Comparison of ENCODE assay signal across 13 cellular contexts in the genomic region with DNA sequence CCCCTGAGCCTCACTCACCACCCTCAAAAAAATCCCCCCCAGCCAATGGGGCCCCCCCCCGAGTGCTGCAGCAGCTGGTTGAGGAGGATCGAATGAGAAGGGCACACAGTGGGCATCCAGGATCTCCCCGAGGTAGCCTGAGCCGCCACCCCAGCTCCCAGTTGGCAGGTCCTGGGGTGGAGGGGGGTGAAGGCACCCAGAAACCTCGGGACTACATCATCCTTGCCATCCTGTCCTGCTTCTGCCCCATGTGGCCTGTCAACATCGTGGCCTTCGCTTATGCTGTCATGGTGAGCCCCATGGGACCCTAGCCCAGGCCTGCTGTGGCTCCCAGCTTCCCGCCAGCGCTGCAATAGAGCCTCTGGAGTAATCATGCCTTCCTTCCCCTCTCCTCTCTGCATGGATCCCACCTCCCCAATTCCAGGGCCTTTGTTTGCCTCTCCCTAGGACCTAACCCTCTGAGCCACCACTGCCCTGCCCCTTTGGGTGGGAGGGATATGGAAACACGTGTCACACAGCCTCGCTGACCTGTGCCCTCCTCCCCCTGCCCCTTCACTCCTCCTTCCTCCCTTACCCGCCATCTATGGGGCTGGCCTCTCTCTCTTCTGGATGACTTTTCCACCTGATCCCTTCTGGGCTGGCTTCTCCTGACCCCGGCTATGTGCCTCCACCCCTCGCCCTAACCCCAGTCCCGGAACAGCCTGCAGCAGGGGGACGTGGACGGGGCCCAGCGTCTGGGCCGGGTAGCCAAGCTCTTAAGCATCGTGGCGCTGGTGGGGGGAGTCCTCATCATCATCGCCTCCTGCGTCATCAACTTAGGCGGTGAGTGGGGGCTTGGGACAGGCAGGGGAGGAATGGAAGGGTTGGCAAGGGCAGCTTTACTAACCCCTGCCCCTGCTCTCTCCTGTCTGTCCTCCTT. TPM values are rescaled to one million over a fixed set of nuclear protein-coding genes. Genes with fewer than 3 reads are reported as not detected.
DNase-seq lines count a peak whose midpoint lies in the region; ATAC-seq and TF ChIP-seq lines count a peak whose summit lies in the region.
"Had no signal": no experiment of that assay in that cellular context is flagged by ENCODE, and none has a peak within 500 bp of the region (broad histone marks: within the 10 kb centered on the region; RNA-seq: fewer than 3 reads in every experiment).

No MANE protein-coding gene starts in this region.

- TF ChIP-seq CTCF in A673 (conservative IDR thresholded peaks at IDR 0.05; ENCODE audit: low read depth, low read length), result no peak
- TF ChIP-seq CTCF in chondrocyte (IDR thresholded peaks at IDR 0.05), result no peak

- H3K27ac Mint-ChIP-seq in chondrocyte (ENCODE audit: unreplicated experiment), result peak overlapping the region; percentile 49
- H3K27ac Mint-ChIP-seq in naive thymus-derived CD8-positive, alpha-beta T cell, result peak overlapping the region in 9 of 10 donors; percentile 24 to 98 (median 61)
- H3K27ac Mint-ChIP-seq: progenitor cell of endocrine pancreas had no signal

- H3K27me3 Mint-ChIP-seq in chondrocyte (ENCODE audit: low read depth), result no peaks in the 10 kb centered on the region
- H3K27me3 Mint-ChIP-seq in naive thymus-derived CD8-positive, alpha-beta T cell, result peaks cover 0 to 1% (median 0%) of the 10 kb centered on the region in 5 donors

- no peak overlapping the region for H3K4me3 Mint-ChIP-seq in chondrocyte (ENCODE audit: unreplicated experiment)
- peak overlapping the region; percentile 24 to 94 (median 54) for H3K4me3 Mint-ChIP-seq in naive thymus-derived CD8-positive, alpha-beta T cell

- peaks cover 68% of the 10 kb centered on the region for H3K4me1 Mint-ChIP-seq in chondrocyte (ENCODE audit: low read depth)
- peaks cover 37 to 90% (median 69%) of the 10 kb centered on the region in 4 donors for H3K4me1 Mint-ChIP-seq in naive thymus-derived CD8-positive, alpha-beta T cell

- no TSS peak for BruUV-seq in A673 (replicated peaks; lab: Mats Ljungman, UMichigan)

- no peaks in the 10 kb centered on the region for H3K9me3 ChIP-seq in A673 (ENCODE audit: low read depth, low read length, poor library complexity, severe bottlenecking)

- DNase-seq in A673 (ENCODE audit: low spot score) (no peak), H7 (peak; percentile 72), chondrocyte (ENCODE audit: low spot score) (no peak), NCI-H128 (lab: John Stamatoyannopoulos, UW; ENCODE audit: unreplicated experiment) (no peak), amniotic stem cell (lab: John Stamatoyannopoulos, UW) (no peak)
- DNase-seq in naive thymus-derived CD8-positive, alpha-beta T cell, result peak in 1 of 10 donors; percentile 64
- no peak for DNase-seq in activated effector memory CD4-positive, alpha-beta T cell treated with Interleukin-2 at 50 U/mL for 16 hours
- DNase-seq: activated CD8-positive, alpha-beta memory T cell treated with anti-CD3 and anti-CD28 coated beads, Interleukin-2, amount 10 ng/mL, durations not matched to agents 7 days and 5 days; cortex of kidney; NCI-H1105 treated with DMSO at 0.1 percent for 48 hours; SIG-M5 had no signal

- H3K9me3 Mint-ChIP-seq in chondrocyte (ENCODE audit: low read depth), result no peaks in the 10 kb centered on the region
- H3K9me3 Mint-ChIP-seq in naive thymus-derived CD8-positive, alpha-beta T cell, result no peaks in the 10 kb centered on the region

- no peak overlapping the region for H3K4me3 ChIP-seq in A673 (ENCODE audit: low read depth, low read length, poor library complexity, severe bottlenecking)
- H3K4me3 ChIP-seq in H7 (ENCODE audit: insufficient read depth, low read depth, low read length), result no peak overlapping the region; the same call in 1 of the 2 replicates

- peaks cover 53% of the 10 kb centered on the region for H3K4me1 ChIP-seq in A673 (ENCODE audit: insufficient read depth, low read length, poor library complexity, severe bottlenecking)

- intact Hi-C loops in A673 (cut with micrococcal nuclease; ENCODE audit: unreplicated experiment), result loop anchor here (10.0 kb wide), 1 partner anchor 51 kb away; the partner anchor contains the start of gene CDIPT

- H3K36me3 Mint-ChIP-seq in chondrocyte (ENCODE audit: low read depth), result peaks cover 8% of the 10 kb centered on the region
- peaks cover 0 to 19% (median 3%) of the 10 kb centered on the region in 3 donors for H3K36me3 Mint-ChIP-seq in naive thymus-derived CD8-positive, alpha-beta T cell

- H3K36me3 ChIP-seq in A673 (ENCODE audit: insufficient read depth, low read length, poor library complexity, severe bottlenecking) (peaks cover 25% of the 10 kb centered on the region), H7 (replicated peaks; ENCODE audit: control insufficient read depth, insufficient read depth, low read length) (peaks cover 13% of the 10 kb centered on the region)

- POLR2A ChIA-PET in A673 (lab: Charles Lee; ENCODE audit: low non-redundant PET), result interaction anchor here (0.6 kb wide), 1 partner anchor 245 kb away, joined by 3 read pairs; no protein-coding TSS in a partner anchor
- POLR2A ChIA-PET in naive thymus-derived CD8-positive, alpha-beta T cell (lab: Charles Lee), result interaction anchor here (0.5 to 9.6 kb wide), 10 partner anchors 4 to 251 kb away, joined by 3 to 204 read pairs (median 14); partner anchors contain the start of genes ALDOA, KIF22, MAZ and MVP

- CTCF ChIA-PET in A673 (lab: Charles Lee), result no interaction called here

- H3K27ac ChIP-seq in A673 (ENCODE audit: low read depth, low read length, poor library complexity, severe bottlenecking), result peak overlapping the region; percentile 92

- no peaks in the 10 kb centered on the region for H3K27me3 ChIP-seq in A673 (replicated peaks; ENCODE audit: insufficient read depth, low read depth, low read length, poor library complexity)
- H3K27me3 ChIP-seq in H7 (ENCODE audit: control insufficient read depth, insufficient read depth, low read length), result peaks cover 2% of the 10 kb centered on the region; the same call in 1 of the 2 replicates

- no peak for ATAC-seq in naive thymus-derived CD8-positive, alpha-beta T cell
- ATAC-seq in GM21360 (IDR thresholded peaks at IDR 0.05; ENCODE audit: unreplicated experiment), result no peak
- ATAC-seq: activated CD8-positive, alpha-beta memory T cell treated with anti-CD3 and anti-CD28 coated beads, Interleukin-2, amount 10 ng/mL, durations not matched to agents 7 days and 5 days had no signal

RNA-seq across cellular contexts. Expression of gene PRRT2, which starts 1.9 kb away (rescaled TPM):
- total RNA-seq in A673 (2021) (9.0 TPM in 2 replicates), chondrocyte (5.2 to 9.1 TPM (median 6.1 TPM) in 3 replicates)
- 1.8 and 5.6 TPM in 2 replicates for total RNA-seq in H7 (2014; rRNA removed; shearing (Covaris generic))
- 1 to 10 TPM; 1.5 to 1.6 TPM for total RNA-seq in naive thymus-derived CD8-positive, alpha-beta T cell
- polyA plus RNA-seq in naive thymus-derived CD8-positive, alpha-beta T cell, result under 1 TPM in 2 of 3 donors, not detected in 1; 0.14 to 0.21 TPM

RNA-seq across cellular contexts. Expression of gene PAGR1, which starts 2.0 kb away (rescaled TPM):
- total RNA-seq in A673 (2021) (47.4 and 50.0 TPM in 2 replicates), chondrocyte (22.3 to 40.2 TPM (median 23.0 TPM) in 3 replicates)
- total RNA-seq in H7 (2014; rRNA removed; shearing (Covaris generic)), result 62.1 and 67.1 TPM in 2 replicates
- total RNA-seq in naive thymus-derived CD8-positive, alpha-beta T cell, result 10 to 100 TPM; 31.3 to 35.9 TPM
- polyA plus RNA-seq in naive thymus-derived CD8-positive, alpha-beta T cell, result 10 to 100 TPM; 51.4 to 57.5 (median 55.5) TPM

RNA-seq across cellular contexts. Expression of gene MVP, which starts 6.4 kb away (rescaled TPM):
- 5.6 and 7.1 TPM in 2 replicates for total RNA-seq in A673 (2021)
- total RNA-seq in H7 (2014; rRNA removed; shearing (Covaris generic)), result 7.0 and 22.0 TPM in 2 replicates
- total RNA-seq in chondrocyte, result 101 to 132 TPM (median 106 TPM) in 3 replicates
- total RNA-seq in naive thymus-derived CD8-positive, alpha-beta T cell, result 100 to 1,000 TPM; 123 to 132 TPM
- 100 to 1,000 TPM; 120 to 160 (median 134) TPM for polyA plus RNA-seq in naive thymus-derived CD8-positive, alpha-beta T cell

RNA-seq across cellular contexts. Expression of gene MAZ, which starts 7.6 kb away (rescaled TPM):
- 457 and 516 TPM in 2 replicates for total RNA-seq in A673 (2021)
- total RNA-seq in H7 (2014; rRNA removed; shearing (Covaris generic)), result 496 and 509 TPM in 2 replicates
- total RNA-seq in chondrocyte, result 318 to 359 TPM (median 358 TPM) in 3 replicates
- 100 to 1,000 TPM; 278 to 282 TPM for total RNA-seq in naive thymus-derived CD8-positive, alpha-beta T cell
- 10 to 100 TPM; 50.3 to 74.6 (median 58.8) TPM for polyA plus RNA-seq in naive thymus-derived CD8-positive, alpha-beta T cell

RNA-seq across cellular contexts. Expression of gene KIF22, which starts 23.4 kb away (rescaled TPM):
- total RNA-seq in A673 (2021), result 171 and 186 TPM in 2 replicates
- 202 and 205 TPM in 2 replicates for total RNA-seq in H7 (2014; rRNA removed; shearing (Covaris generic))
- total RNA-seq in chondrocyte, result 13.5 to 24.3 TPM (median 14.1 TPM) in 3 replicates
- total RNA-seq in naive thymus-derived CD8-positive, alpha-beta T cell, result 10 to 100 TPM; 79.6 to 84.6 TPM
- polyA plus RNA-seq in naive thymus-derived CD8-positive, alpha-beta T cell, result 10 to 100 TPM; 36.9 to 45.4 (median 39.6) TPM
